ENCODE assay signal across 9 cellular contexts in genomic region chr6:32473378-32474348, GRCh38. TPM values are rescaled to one million over a fixed set of nuclear protein-coding genes. Genes with fewer than 3 reads are reported as not detected.
A peak's percentile ranks its signal among the peaks of the same experiment; 100 is the strongest.
DNase-seq lines count a peak whose midpoint lies in the region; ATAC-seq, FAIRE-seq and TF ChIP-seq lines count a peak whose summit lies in the region.
"Not testable (repeated sequence)": the region's sequence is repeated elsewhere in the genome, so short reads cannot be mapped to it uniquely, and the experiment has no call there.
"Had no signal": no experiment of that assay in that cellular context is flagged by ENCODE, and none has a peak within 500 bp of the region (broad histone marks: within the 10 kb centered on the region; RNA-seq: fewer than 3 reads in every experiment).

No MANE protein-coding gene starts in this region.

- CTCF ChIA-PET in activated CD8-positive, alpha-beta T cell treated with anti-CD3 and anti-CD28 coated beads for 36 hours (lab: Charles Lee) = not testable (repeated sequence)

- peak overlapping the region; percentile 62 for H3K27ac ChIP-seq in Karpas-422 (ENCODE audit: low read length)
- peak overlapping the region in 1 of 4 donors; percentile 42 for H3K27ac ChIP-seq in pancreas

- not testable (repeated sequence) for H3K9me3 Mint-ChIP-seq in activated CD8-positive, alpha-beta T cell treated with anti-CD3 and anti-CD28 coated beads for 36 hours

- ATAC-seq in GM18519 (IDR thresholded peaks at IDR 0.05; ENCODE audit: low FRiP score, unreplicated experiment) (peak; percentile 94), GM21423 (IDR thresholded peaks at IDR 0.05; ENCODE audit: unreplicated experiment) (peak; percentile 88), HG02973 (IDR thresholded peaks at IDR 0.05; ENCODE audit: unreplicated experiment) (peak; percentile 98), left cardiac atrium (peak; percentile 96 to 98), pancreas (peak in 3 of 4 donors; percentile 78 to 98 (median 92))
- ATAC-seq in activated CD8-positive, alpha-beta T cell treated with anti-CD3 and anti-CD28 coated beads for 36 hours = peak; percentile 93

- DNase-seq in Ammon's horn (ENCODE audit: low spot score) (peak; percentile 13), Karpas-422 (peak; percentile 76)
- not testable (repeated sequence) for DNase-seq in activated CD8-positive, alpha-beta T cell treated with anti-CD3 and anti-CD28 coated beads for 36 hours; left cardiac atrium; pancreas

- intact Hi-C loops in activated CD8-positive, alpha-beta T cell treated with anti-CD3 and anti-CD28 coated beads for 36 hours (cut with micrococcal nuclease); left cardiac atrium (cut with DNase I); pancreas (cut with DNase I): not testable (repeated sequence)

- not testable (repeated sequence) for H3K36me3 ChIP-seq in Karpas-422 (ENCODE audit: insufficient read depth, low read length); pancreas

- peaks cover 14% of the 10 kb centered on the region for H3K4me1 ChIP-seq in Karpas-422 (ENCODE audit: low read length)
- H3K4me1 ChIP-seq in pancreas = not testable (repeated sequence)

- POLR2A ChIA-PET in activated CD8-positive, alpha-beta T cell treated with anti-CD3 and anti-CD28 coated beads for 36 hours (lab: Charles Lee) = not testable (repeated sequence)

- not testable (repeated sequence) for H3K9me2 ChIP-seq in Karpas-422 (replicated peaks; ENCODE audit: insufficient read depth, low read length)

- WGBS in pancreas, 2 donors = 29 to 39% methylated on average over 10 of the region's 10 CpGs

- H3K9me3 ChIP-seq in Karpas-422 (ENCODE audit: low read length); pancreas: not testable (repeated sequence)

- not testable (repeated sequence) for H3K4me3 Mint-ChIP-seq in activated CD8-positive, alpha-beta T cell treated with anti-CD3 and anti-CD28 coated beads for 36 hours

- H3K36me3 Mint-ChIP-seq in activated CD8-positive, alpha-beta T cell treated with anti-CD3 and anti-CD28 coated beads for 36 hours (ENCODE audit: low read depth) = not testable (repeated sequence)

- H3K27me3 Mint-ChIP-seq in activated CD8-positive, alpha-beta T cell treated with anti-CD3 and anti-CD28 coated beads for 36 hours = peaks cover 21% of the 10 kb centered on the region

- not testable (repeated sequence) for H3K27me3 ChIP-seq in Karpas-422 (ENCODE audit: low read length); pancreas

- H2AFZ ChIP-seq in Karpas-422 (ENCODE audit: low read length) = peak overlapping the region; percentile 97

- peak overlapping the region; percentile 68 for H3K4me2 ChIP-seq in Karpas-422 (ENCODE audit: low read depth, low read length, poor library complexity, severe bottlenecking)

- not testable (repeated sequence) for H3K27ac Mint-ChIP-seq in activated CD8-positive, alpha-beta T cell treated with anti-CD3 and anti-CD28 coated beads for 36 hours

- not testable (repeated sequence) for H3K79me2 ChIP-seq in Karpas-422 (ENCODE audit: low read length)

- H4K20me1 ChIP-seq in Karpas-422 (ENCODE audit: insufficient read depth, low read depth, low read length) = not testable (repeated sequence)

- H3K4me3 ChIP-seq in Karpas-422 (ENCODE audit: low read length) = peak overlapping the region; percentile 59; the same call in 1 of the 2 replicates
- H3K4me3 ChIP-seq in pancreas = not testable (repeated sequence)

- not testable (repeated sequence) for TF ChIP-seq CTCF in activated CD8-positive, alpha-beta T cell treated with anti-CD3 and anti-CD28 coated beads for 36 hours (IDR thresholded peaks at IDR 0.05); pancreas (IDR thresholded peaks at IDR 0.05)

- FAIRE-seq in pancreas (lab: Jason Lieb, UNC) = peak; percentile 81

- not testable (repeated sequence) for H3K4me1 Mint-ChIP-seq in activated CD8-positive, alpha-beta T cell treated with anti-CD3 and anti-CD28 coated beads for 36 hours (ENCODE audit: low read depth)

- peak overlapping the region; percentile 59 for H3K9ac ChIP-seq in Karpas-422 (ENCODE audit: low read length)

RNA-seq across cellular contexts. Expression of gene HLA-DRA, which starts 34.0 kb away (rescaled TPM):
- total RNA-seq in Karpas-422 (2014; rRNA removed; shearing (Covaris generic); ENCODE audit: low replicate concordance) = 1,241 and 1,934 TPM in 2 replicates
- total RNA-seq in activated CD8-positive, alpha-beta T cell treated with anti-CD3 and anti-CD28 coated beads for 36 hours = 1 to 10 TPM; 8.6 to 9.2 TPM
- total RNA-seq in left cardiac atrium (100 to 1,000 TPM in 1 of 2 donors, 10 to 100 TPM in 1; 94.5 to 151 TPM), pancreas (100 to 1,000 TPM in 2 of 6 donors, 10 to 100 TPM in 4; 16.3 to 414 (median 42.2) TPM)
- polyA plus RNA-seq in pancreas = 10 to 100 TPM; 19.3 to 32.4 TPM
- total RNA-seq: PC-9 had no signal

RNA-seq across cellular contexts. Expression of gene HLA-DRB5, which starts 56.4 kb away (rescaled TPM):
- total RNA-seq in Karpas-422 (2014; rRNA removed; shearing (Covaris generic); ENCODE audit: low replicate concordance) = 445 and 522 TPM in 2 replicates
- total RNA-seq in activated CD8-positive, alpha-beta T cell treated with anti-CD3 and anti-CD28 coated beads for 36 hours = 1 to 10 TPM; 4.9 to 5.9 TPM
- total RNA-seq in left cardiac atrium = 10 to 100 TPM; 27.1 to 82.9 TPM
- total RNA-seq in pancreas = 10 to 100 TPM in 2 of 6 donors, 1 to 10 TPM in 3, under 1 TPM in 1; 0.38 to 42.9 (median 8.2) TPM
- polyA plus RNA-seq in pancreas = not detected
